In the genomic region with DNA sequence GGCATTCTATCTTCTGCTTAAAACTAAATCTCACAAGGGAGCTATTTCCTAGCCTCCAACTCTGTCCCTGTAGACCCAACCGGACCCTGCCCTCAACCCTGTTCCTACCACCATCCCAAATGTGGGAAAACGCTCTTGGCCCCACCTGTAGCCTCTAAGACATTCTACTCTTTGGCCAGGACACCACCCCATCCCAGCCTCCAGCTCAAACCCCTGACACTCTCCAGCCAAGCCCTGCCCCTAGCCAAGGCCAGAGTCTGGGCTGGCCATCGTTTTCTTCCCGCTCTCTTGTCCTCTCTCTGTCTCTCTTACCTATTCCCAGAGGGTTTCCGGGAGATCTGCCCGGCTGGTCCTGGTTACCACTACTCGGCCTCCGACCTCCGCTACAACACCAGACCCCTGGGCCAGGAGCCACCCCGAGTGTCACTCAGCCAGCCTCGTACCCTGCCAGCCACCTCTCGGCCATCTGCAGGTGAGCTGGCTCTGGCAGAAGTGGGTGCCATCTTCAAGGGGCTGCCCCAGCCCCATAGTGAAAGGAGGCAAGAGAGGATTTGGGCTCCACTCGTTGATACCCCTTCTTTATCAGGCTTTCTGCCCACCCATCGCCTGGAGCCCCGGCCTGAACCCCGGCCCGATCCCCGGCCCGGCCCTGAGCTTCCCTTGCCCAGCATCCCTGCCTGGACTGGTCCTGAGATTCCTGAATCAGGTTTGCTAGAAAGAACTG, we compare ENCODE assay signal across 13 cellular contexts. TPM values are rescaled to one million over a fixed set of nuclear protein-coding genes. Genes with fewer than 3 reads are reported as not detected.
A peak's percentile ranks its signal among the peaks of the same experiment; 100 is the strongest.
DNase-seq lines count a peak whose midpoint lies in the region; ATAC-seq lines count a peak whose summit lies in the region.
"Had no signal": no experiment of that assay in that cellular context is flagged by ENCODE, and none has a peak within 500 bp of the region (broad histone marks: within the 10 kb centered on the region; RNA-seq: fewer than 3 reads in every experiment).

No MANE protein-coding gene starts in this region.

- peak overlapping the region in 1 of 2 donors; percentile 28 for H3K4me3 ChIP-seq in duodenal mucosa (ENCODE audit: low read depth in 1 of 2, low read length in 2 of 2)

- DNase-seq in T-helper 1 cell (no peak), T-cell (no peak), posterior vena cava (ENCODE audit: low spot score) (peak; percentile 79), substantia nigra (lab: John Stamatoyannopoulos, UW) (no peak), ecto neural progenitor cell (ENCODE audit: low spot score) (no peak)
- DNase-seq: 8988T, HCEC 1CT, head of caudate nucleus, NCI-H187, NCI-H82 had no signal

- H3K4me1 ChIP-seq in duodenal mucosa (ENCODE audit: control insufficient read depth in 1 of 2, insufficient read depth in 2 of 2, low read length in 2 of 2) = peaks cover 55 to 58% of the 10 kb centered on the region in 2 donors

- no peaks in the 10 kb centered on the region for H3K9me3 ChIP-seq in duodenal mucosa (ENCODE audit: control insufficient read depth in 1 of 2, low read length in 2 of 2)

- CTCF ChIA-PET in T-cell (lab: Charles Lee) = interaction anchor here in 1 of 2 donors (0.9 kb wide), 1 partner anchor 26 kb away, joined by 6 read pairs; no protein-coding TSS in a partner anchor

- ATAC-seq in T-cell (replicated peaks in 1 of 4) (no peak), GM19467 (IDR thresholded peaks at IDR 0.05; ENCODE audit: unreplicated experiment) (no peak)

- H3K4me1 Mint-ChIP-seq in T-helper 1 cell treated with Interleukin-12 subunit alpha and Interleukin-12 subunit beta and Interleukin-4 antibody, amounts not matched to agents 30 μg/mL and 1 μg/mL, for 36 hours (ENCODE audit: low read depth) = peaks cover 56% of the 10 kb centered on the region
- peaks cover 67 to 86% (median 75%) of the 10 kb centered on the region in 3 donors for H3K4me1 Mint-ChIP-seq in T-cell

- intact Hi-C loops in posterior vena cava (cut with DNase I) = loop anchor here in 1 of 2 donors (5.0 kb wide), 1 partner anchor 34 kb away; no protein-coding TSS in a partner anchor

- no peaks in the 10 kb centered on the region for H3K36me3 ChIP-seq in duodenal mucosa (ENCODE audit: control insufficient read depth in 1 of 2, insufficient read depth in 2 of 2, low read length in 2 of 2)

- H3K27ac ChIP-seq in duodenal mucosa (ENCODE audit: low read depth, low read length) = peak overlapping the region; percentile 55
- no peak overlapping the region for H3K27ac ChIP-seq in substantia nigra (ENCODE audit: low read depth, low read length, poor library complexity, severe bottlenecking)

- peak overlapping the region; percentile 66 for H3K27ac Mint-ChIP-seq in T-helper 1 cell treated with Interleukin-12 subunit alpha and Interleukin-12 subunit beta and Interleukin-4 antibody, amounts not matched to agents 30 μg/mL and 1 μg/mL, for 36 hours
- peak overlapping the region; percentile 93 to 95 for H3K27ac Mint-ChIP-seq in T-cell

- H3K36me3 Mint-ChIP-seq in T-helper 1 cell treated with Interleukin-12 subunit alpha and Interleukin-12 subunit beta and Interleukin-4 antibody, amounts not matched to agents 30 μg/mL and 1 μg/mL, for 36 hours (ENCODE audit: low read depth) = no peaks in the 10 kb centered on the region
- H3K36me3 Mint-ChIP-seq in T-cell = no peaks in the 10 kb centered on the region

- H3K4me3 Mint-ChIP-seq in T-helper 1 cell treated with Interleukin-12 subunit alpha and Interleukin-12 subunit beta and Interleukin-4 antibody, amounts not matched to agents 30 μg/mL and 1 μg/mL, for 36 hours = peak overlapping the region; percentile 69
- peak overlapping the region; percentile 25 to 84 (median 52) for H3K4me3 Mint-ChIP-seq in T-cell

- no peaks in the 10 kb centered on the region for H3K9me3 Mint-ChIP-seq in T-helper 1 cell treated with Interleukin-12 subunit alpha and Interleukin-12 subunit beta and Interleukin-4 antibody, amounts not matched to agents 30 μg/mL and 1 μg/mL, for 36 hours
- H3K9me3 Mint-ChIP-seq in T-cell = no peaks in the 10 kb centered on the region

- no peaks in the 10 kb centered on the region for H3K27me3 ChIP-seq in duodenal mucosa (ENCODE audit: control insufficient read depth in 1 of 2, insufficient read depth in 2 of 2, low read length in 2 of 2)

- peaks cover 7% of the 10 kb centered on the region for H3K27me3 Mint-ChIP-seq in T-helper 1 cell treated with Interleukin-12 subunit alpha and Interleukin-12 subunit beta and Interleukin-4 antibody, amounts not matched to agents 30 μg/mL and 1 μg/mL, for 36 hours (ENCODE audit: low read depth)
- H3K27me3 Mint-ChIP-seq in T-cell = peaks cover 0 to under 1% of the 10 kb centered on the region in 2 donors

- POLR2A ChIA-PET in T-cell (lab: Charles Lee) = interaction anchor here in 1 of 2 donors (0.6 kb wide), 1 partner anchor 13 kb away, joined by 3 read pairs; no protein-coding TSS in a partner anchor

- peak overlapping the region in 1 of 2 donors; percentile 44 for H3K9ac ChIP-seq in duodenal mucosa (ENCODE audit: low read depth in 1 of 2, low read length in 2 of 2)

RNA-seq across cellular contexts. Expression of a gene that starts 6.9 kb away (rescaled TPM):
- total RNA-seq in T-cell (100 to 1,000 TPM in 4 of 5 donors, 10 to 100 TPM in 1; 90.9 to 215 (median 160) TPM), posterior vena cava (100 to 1,000 TPM; 200 to 265 TPM)

RNA-seq across cellular contexts. Expression of a gene that starts 31.4 kb away (rescaled TPM):
- 100 to 1,000 TPM; 117 to 153 (median 142) TPM for total RNA-seq in T-cell
- 10 to 100 TPM; 43.8 to 45.3 TPM for total RNA-seq in posterior vena cava
